In the genomic region with DNA sequence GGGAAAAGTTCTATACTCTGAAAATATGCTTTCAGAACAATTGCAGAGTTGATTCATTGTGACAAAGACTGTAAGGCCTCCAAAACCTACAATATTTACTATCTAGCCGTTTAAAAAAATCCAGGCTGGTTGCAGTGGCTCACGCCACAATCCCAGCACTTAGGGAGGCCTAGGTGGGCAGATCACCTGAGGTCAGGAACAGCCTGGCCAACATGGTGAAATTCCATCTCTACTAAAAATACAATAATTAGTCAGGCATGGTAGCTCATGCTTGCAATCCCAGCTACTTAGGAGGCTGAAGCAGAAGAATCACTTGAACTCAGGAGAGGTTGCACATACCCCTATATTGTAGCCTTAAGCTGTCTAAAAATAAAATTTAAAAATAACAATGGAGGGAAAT, we compare ENCODE assay signal across 10 cellular contexts. TPM values are rescaled to one million over a fixed set of nuclear protein-coding genes. Genes with fewer than 3 reads are reported as not detected.
"Had no signal": no experiment of that assay in that cellular context is flagged by ENCODE, and none has a peak within 500 bp of the region (broad histone marks: within the 10 kb centered on the region; RNA-seq: fewer than 3 reads in every experiment).

No MANE protein-coding gene starts in this region.

- ATAC-seq: GM23338 had no signal

- DNase-seq: H9, HCEC 1CT, IMR-90, KBM-7 had no signal

- H3K9ac ChIP-seq: KMS-11 had no signal

- FAIRE-seq: H1, H54 had no signal

- H3K27ac ChIP-seq: HL-60, KMS-11 had no signal

- H3K4me3 ChIP-seq: GM23338 had no signal

RNA-seq across cellular contexts. Expression of gene TFF2, which starts 5.2 kb away (rescaled TPM):
- total RNA-seq: GM23338, H1, H9, HT1080, IMR-90 had no signal
- polyA plus RNA-seq: GM23338, H1, IMR-90 had no signal

RNA-seq across cellular contexts. Expression of gene TFF1, which starts 10.3 kb away (rescaled TPM):
- total RNA-seq: GM23338, H1, H9, HT1080, IMR-90 had no signal
- polyA plus RNA-seq: GM23338, H1, IMR-90 had no signal

RNA-seq across cellular contexts. Expression of gene TMPRSS3, which starts 39.8 kb away (rescaled TPM):
- total RNA-seq: H1, HT1080, IMR-90 had no signal
- polyA plus RNA-seq: GM23338, IMR-90 had no signal

RNA-seq across cellular contexts. Expression of gene TFF3, which starts 40.8 kb away (rescaled TPM):
- total RNA-seq: HT1080, IMR-90 had no signal
- polyA plus RNA-seq: IMR-90 had no signal

RNA-seq across cellular contexts. Expression of gene UBASH3A, which starts 47.7 kb away (rescaled TPM):
- total RNA-seq: GM23338, H1, H9, HT1080, IMR-90 had no signal
- polyA plus RNA-seq: GM23338, H1, IMR-90 had no signal
